Comparison of ENCODE assay signal across 1 cellular context in genomic region chr3:150222646-150223045, GRCh38.
TF ChIP-seq lines count a peak whose summit lies in the region.

No MANE protein-coding gene starts in this region.

TF ChIP-seq in GM23338, 12 proteins besides CTCF, POLR2A, EP300 and RAD21 (continued from another document):
- TF ChIP-seq ETS1 (IDR thresholded peaks at IDR 0.05), result no peak
